ENCODE assay signal across 9 cellular contexts in the genomic region with DNA sequence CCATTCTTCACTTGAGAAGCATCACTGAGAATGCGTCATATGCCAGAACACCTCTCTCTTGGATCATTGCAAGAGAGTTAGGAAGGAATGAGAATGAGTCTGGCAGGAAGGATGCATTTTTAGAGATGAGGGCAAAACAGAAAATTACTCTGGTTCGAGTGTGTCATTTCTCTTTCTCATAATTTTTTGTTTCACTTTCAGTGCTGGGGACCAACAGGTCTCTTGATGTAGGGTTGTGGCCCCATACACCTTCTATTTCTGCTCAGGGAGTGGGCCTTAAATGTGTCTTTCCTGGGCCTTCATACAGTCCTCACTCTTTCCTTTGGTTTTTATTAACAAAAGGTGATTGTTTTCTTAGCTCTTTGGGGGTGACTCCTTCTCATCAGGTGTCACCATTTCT.
DNase-seq lines count a peak whose midpoint lies in the region; ATAC-seq, FAIRE-seq and TF ChIP-seq lines count a peak whose summit lies in the region.
"Had no signal": no experiment of that assay in that cellular context is flagged by ENCODE, and none has a peak within 500 bp of the region (broad histone marks: within the 10 kb centered on the region; RNA-seq: fewer than 3 reads in every experiment).

No MANE protein-coding gene starts in this region.

- no peak for DNase-seq in endothelial cell (ENCODE audit: low spot score)
- DNase-seq in activated gamma-delta T cell treated with Interleukin-2 at 50 U/mL for 16 hours: no peak
- no peak for DNase-seq in D721Med (ENCODE audit: insufficient read length, low spot score)
- no peak for DNase-seq in UCSD-AML1 (lab: John Stamatoyannopoulos, UW; ENCODE audit: unreplicated experiment)
- DNase-seq: activated CD8-positive, alpha-beta memory T cell treated with anti-CD3 and anti-CD28 coated beads for 24 hours had no signal

- FAIRE-seq in D721Med (lab: Jason Lieb, UNC): no peak
- FAIRE-seq: islet of Langerhans had no signal

- no peak overlapping the region for H3K4me3 Mint-ChIP-seq in endothelial cell (ENCODE audit: unreplicated experiment)

- peak overlapping the region; percentile 65 for H3K27ac Mint-ChIP-seq in endothelial cell (ENCODE audit: unreplicated experiment)

- peaks cover 25% of the 10 kb centered on the region for H3K4me1 Mint-ChIP-seq in endothelial cell (ENCODE audit: unreplicated experiment)

- ATAC-seq in GM18520 (IDR thresholded peaks at IDR 0.05; ENCODE audit: unreplicated experiment) (peak; percentile 68), GM21367 (IDR thresholded peaks at IDR 0.05; ENCODE audit: unreplicated experiment) (peak; percentile 85), HG03175 (IDR thresholded peaks at IDR 0.05; ENCODE audit: unreplicated experiment) (peak; percentile 84)

- peaks cover 5% of the 10 kb centered on the region for H3K27me3 Mint-ChIP-seq in endothelial cell (ENCODE audit: unreplicated experiment)

- H3K36me3 Mint-ChIP-seq in endothelial cell (ENCODE audit: low read depth, unreplicated experiment): peaks cover 6% of the 10 kb centered on the region

- H3K9me3 Mint-ChIP-seq in endothelial cell (ENCODE audit: unreplicated experiment): no peaks in the 10 kb centered on the region

- TF ChIP-seq CTCF in endothelial cell (IDR thresholded peaks at IDR 0.05; ENCODE audit: unreplicated experiment) (no peak), D721Med (IDR thresholded peaks at IDR 0.05; ENCODE audit: insufficient read depth, missing control alignments) (no peak)
